ENCODE assay signal across 8 cellular contexts in the genomic region with DNA sequence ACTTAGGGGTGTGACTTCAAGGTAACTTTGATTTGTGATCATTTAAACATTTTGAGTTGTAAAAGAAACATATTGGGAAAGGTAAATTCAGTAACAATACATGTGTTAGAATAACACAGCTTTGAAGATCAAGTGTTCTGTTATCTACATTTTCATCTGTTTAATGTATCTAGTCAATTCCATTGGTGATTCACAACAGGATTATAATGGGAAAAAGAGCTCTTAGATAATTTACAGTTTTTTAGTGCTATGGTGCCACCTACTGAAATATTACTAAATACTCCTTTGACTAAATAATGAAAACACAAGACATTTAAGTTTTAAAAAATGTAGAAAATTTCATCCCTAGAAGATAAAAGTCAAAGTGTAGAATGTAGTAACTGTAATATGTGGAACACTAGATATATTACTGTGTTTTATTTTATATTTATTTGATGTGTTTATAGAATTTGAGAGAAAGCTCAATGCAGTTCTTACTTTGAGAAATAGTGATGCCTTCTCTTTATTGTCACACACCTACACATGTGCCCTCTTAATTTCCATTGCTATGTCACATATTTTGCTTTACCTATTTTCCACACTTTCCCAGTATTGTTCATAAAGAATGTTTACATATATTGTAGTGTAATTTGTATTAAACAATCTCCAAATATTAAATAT. TPM values are rescaled to one million over a fixed set of nuclear protein-coding genes. Genes with fewer than 3 reads are reported as not detected.
A peak's percentile ranks its signal among the peaks of the same experiment; 100 is the strongest.
DNase-seq lines count a peak whose midpoint lies in the region; ATAC-seq, FAIRE-seq and TF ChIP-seq lines count a peak whose summit lies in the region.

No MANE protein-coding gene starts in this region.

- peaks cover 0 to 6% of the 10 kb centered on the region in 2 donors for H3K4me1 ChIP-seq in thyroid gland

- peak; percentile 76 for FAIRE-seq in A204.1 (lab: Jason Lieb, UNC)

- intact Hi-C loops in thyroid gland (cut with DNase I), result no loop called here

- ATAC-seq in GM21528 (IDR thresholded peaks at IDR 0.05; ENCODE audit: low FRiP score, unreplicated experiment) (no peak), HG03045 (IDR thresholded peaks at IDR 0.05; ENCODE audit: unreplicated experiment) (no peak)

- no peak for DNase-seq in GM10248 (ENCODE audit: extremely low spot score)
- DNase-seq in NCI-H82 treated with DMSO at 0.1 percent for 48 hours (lab: John Stamatoyannopoulos, UW; ENCODE audit: unreplicated experiment), result peak; percentile 58
- peak; percentile 70 for DNase-seq in choroid plexus epithelial cell (ENCODE audit: low read depth)
- DNase-seq in pons (ENCODE audit: low spot score), result peak; percentile 56
- no peak for DNase-seq in thyroid gland

- TF ChIP-seq POLR2A in thyroid gland (IDR thresholded peaks at IDR 0.05), result no peak

- TF ChIP-seq CTCF in GM10248 (IDR thresholded peaks at IDR 0.05; ENCODE audit: control extremely low read depth, extremely low read depth, low read depth, missing control alignments) (peak; percentile 47), choroid plexus epithelial cell (conservative IDR thresholded peaks at IDR 0.05; ENCODE audit: low read depth, low read length) (peak; percentile 41), thyroid gland (IDR thresholded peaks at IDR 0.05) (peak in 1 of 6 experiments; percentile 12)

- H3K27ac ChIP-seq in thyroid gland, result no peak overlapping the region

- CTCF ChIA-PET in GM10248 (lab: Yijun Ruan, JAX), result interaction anchor here (0.8 to 5.0 kb wide), 11 partner anchors 13 to 167 kb away, joined by 3 to 18 read pairs (median 4); no protein-coding TSS in a partner anchor

- H3K4me3 ChIP-seq in choroid plexus epithelial cell (ENCODE audit: low read depth, low read length) (no peak overlapping the region), thyroid gland (replicated peaks in 1 of 3) (no peak overlapping the region)

- H3K36me3 ChIP-seq in thyroid gland, result no peaks in the 10 kb centered on the region

- no peaks in the 10 kb centered on the region for H3K27me3 ChIP-seq in thyroid gland

- POLR2A ChIA-PET in GM10248 (lab: Yijun Ruan, JAX), result no interaction called here

- no peaks in the 10 kb centered on the region for H3K9me3 ChIP-seq in thyroid gland

RNA-seq across cellular contexts. Expression of a gene that starts 47.4 kb away (rescaled TPM):
- 10 to 100 TPM; 11.5 to 23.8 (median 16.9) TPM for total RNA-seq in thyroid gland

Comparison
In these comparisons a context has a peak if more than half of its experiments do, and no peak if none do; other contexts are left out.
1. DNase-seq: peak in NCI-H82 treated with DMSO at 0.1 percent for 48 hours (single experiment), choroid plexus epithelial cell (single experiment) and pons (single experiment); none in GM10248 (single experiment) and thyroid gland (0 of 2).